Comparison of ENCODE assay signal across 10 cellular contexts in genomic region chr12:54390176-54390667, GRCh38. TPM values are rescaled to one million over a fixed set of nuclear protein-coding genes. Genes with fewer than 3 reads are reported as not detected.
DNase-seq lines count a peak whose midpoint lies in the region; ATAC-seq, FAIRE-seq and TF ChIP-seq lines count a peak whose summit lies in the region.
"Had no signal": no experiment of that assay in that cellular context is flagged by ENCODE, and none has a peak within 500 bp of the region (broad histone marks: within the 10 kb centered on the region; RNA-seq: fewer than 3 reads in every experiment).

No MANE protein-coding gene starts in this region.

- no peaks in the 10 kb centered on the region for H3K27me3 Mint-ChIP-seq in activated T-cell treated with anti-CD3 and anti-CD28 coated beads, Interleukin-2, amount 50 U/mL, for 24 hours

- H3K9ac ChIP-seq in kidney (ENCODE audit: low read length in 2 of 2), result no peak overlapping the region

- H3K4me3 ChIP-seq in right cardiac atrium (ENCODE audit: low read length) (no peak overlapping the region), kidney (ENCODE audit: low read length in 2 of 2) (no peak overlapping the region), spleen (peak overlapping the region in 4 of 8 donors; percentile 46 to 77 (median 49))

- no peak for TF ChIP-seq POLR2A in spleen (IDR thresholded peaks at IDR 0.05)

- peaks cover 34% of the 10 kb centered on the region for H3K4me1 Mint-ChIP-seq in activated T-cell treated with anti-CD3 and anti-CD28 coated beads, Interleukin-2, amount 50 U/mL, for 24 hours (ENCODE audit: low read depth)

- H3K4me3 Mint-ChIP-seq in activated T-cell treated with anti-CD3 and anti-CD28 coated beads, Interleukin-2, amount 50 U/mL, for 24 hours, result no peak overlapping the region

- H3K27me3 ChIP-seq in right cardiac atrium (ENCODE audit: control insufficient read depth, insufficient read depth), result no peaks in the 10 kb centered on the region
- H3K27me3 ChIP-seq in spleen (replicated peaks in 1 of 7), result peaks cover 0 to 16% (median 0%) of the 10 kb centered on the region in 7 donors

- H3K27ac ChIP-seq in right cardiac atrium (ENCODE audit: low read length) (no peak overlapping the region), VCaP (peak overlapping the region; percentile 95), kidney (ENCODE audit: low read depth in 2 of 2, low read length in 2 of 2) (no peak overlapping the region), spleen (peak overlapping the region in 4 of 8 donors; percentile 25 to 78 (median 59))

- H3K27ac Mint-ChIP-seq in activated T-cell treated with anti-CD3 and anti-CD28 coated beads, Interleukin-2, amount 50 U/mL, for 24 hours, result no peak overlapping the region

- no peaks in the 10 kb centered on the region for H3K9me3 Mint-ChIP-seq in activated T-cell treated with anti-CD3 and anti-CD28 coated beads, Interleukin-2, amount 50 U/mL, for 24 hours

- H3K4me1 ChIP-seq in right cardiac atrium (ENCODE audit: control insufficient read depth, insufficient read depth, low read length) (no peaks in the 10 kb centered on the region), kidney (ENCODE audit: control insufficient read depth in 1 of 2, insufficient read depth in 1 of 2, low read depth in 1 of 2, low read length in 2 of 2) (peaks cover 4 to 16% of the 10 kb centered on the region in 2 donors), spleen (peaks cover 2 to 94% (median 55%) of the 10 kb centered on the region in 6 donors)

- 71% methylated on average over 7 of the region's 7 CpGs for WGBS in right cardiac atrium
- WGBS in spleen, 5 donors, result 30 to 54% (median 48%) methylated on average over 7 of the region's 7 CpGs

- H3K36me3 ChIP-seq in kidney (ENCODE audit: control insufficient read depth in 1 of 2, insufficient read depth in 2 of 2, low read length in 2 of 2) (no peaks in the 10 kb centered on the region), spleen (peaks cover 0 to 9% (median 0%) of the 10 kb centered on the region in 6 donors)

- no peak for TF ChIP-seq CTCF in VCaP (conservative IDR thresholded peaks at IDR 0.05)
- no peak for TF ChIP-seq CTCF in kidney (IDR thresholded peaks at IDR 0.05; ENCODE audit: borderline replicate concordance, extremely low read depth, insufficient read depth)
- no peak for TF ChIP-seq CTCF in spleen (IDR thresholded peaks at IDR 0.05 in 8 of 11, conservative IDR thresholded peaks at IDR 0.05 in 3 of 11)

- H3K9me3 ChIP-seq in right cardiac atrium (ENCODE audit: control insufficient read depth, low read length) (no peaks in the 10 kb centered on the region), kidney (ENCODE audit: control insufficient read depth in 1 of 2, low read length in 2 of 2) (no peaks in the 10 kb centered on the region), spleen (no peaks in the 10 kb centered on the region)

- no peak for FAIRE-seq in kidney (lab: Jason Lieb, UNC)

- intact Hi-C loops in right cardiac atrium (cut with DNase I), result no loop called here
- intact Hi-C loops in left cardiac atrium (cut with DNase I), result no loop called here
- intact Hi-C loops in kidney (cut with DNase I), result no loop called here
- intact Hi-C loops in spleen (cut with DNase I; ENCODE audit: low total_unique reads), result no loop called here

- DNase-seq in right cardiac atrium, result peak in 1 of 3 donors; percentile 26
- DNase-seq in left cardiac atrium, result no peak
- peak; percentile 61 for DNase-seq in kidney
- DNase-seq in spleen, result no peak
- no peak for DNase-seq in activated T-cell treated with anti-CD3 and anti-CD28 coated beads, Interleukin-2, amount 50 U/mL, for 24 hours
- DNase-seq: T1000 had no signal

- ATAC-seq in right cardiac atrium (peak; percentile 2 to 7), left cardiac atrium (no peak), HG02884 (IDR thresholded peaks at IDR 0.05; ENCODE audit: unreplicated experiment) (no peak), HG03039 (IDR thresholded peaks at IDR 0.05; ENCODE audit: unreplicated experiment) (no peak)

- peaks cover 9% of the 10 kb centered on the region for H3K36me3 Mint-ChIP-seq in activated T-cell treated with anti-CD3 and anti-CD28 coated beads, Interleukin-2, amount 50 U/mL, for 24 hours (ENCODE audit: low read depth)

RNA-seq across cellular contexts. Expression of gene ZNF385A, which starts 5.7 kb away (rescaled TPM):
- 10 to 100 TPM in 1 of 4 donors, 1 to 10 TPM in 3; 6.5 to 17.0 (median 8.9) TPM for total RNA-seq in right cardiac atrium
- 6.0 TPM for polyA plus RNA-seq in right cardiac atrium
- 10 to 100 TPM; 20.4 to 24.2 TPM for total RNA-seq in left cardiac atrium
- total RNA-seq in kidney, result 16.6 TPM
- polyA plus RNA-seq in kidney (ENCODE audit: insufficient read depth, low read depth, low replicate concordance), result 10.2 TPM
- 10 to 100 TPM; 19.9 to 40.3 (median 27.2) TPM for total RNA-seq in spleen
- polyA plus RNA-seq in spleen, result 10 to 100 TPM in 2 of 3 donors, 1 to 10 TPM in 1; 7.4 to 12.5 (median 12.4) TPM

RNA-seq across cellular contexts. Expression of gene GPR84, which starts 25.9 kb away (rescaled TPM):
- under 1 TPM; 0.39 to 0.71 (median 0.46) TPM for total RNA-seq in right cardiac atrium
- polyA plus RNA-seq in right cardiac atrium, result 0.20 TPM
- under 1 TPM; 0.29 to 0.55 TPM for total RNA-seq in left cardiac atrium
- total RNA-seq in kidney, result 1.7 TPM
- not detected for polyA plus RNA-seq in kidney (ENCODE audit: insufficient read depth, low read depth, low replicate concordance)
- 10 to 100 TPM in 1 of 7 donors, 1 to 10 TPM in 5, under 1 TPM in 1; 0.97 to 12.5 (median 2.9) TPM for total RNA-seq in spleen
- under 1 TPM; 0.35 to 0.47 (median 0.39) TPM for polyA plus RNA-seq in spleen
- total RNA-seq: LHCN-M2 had no signal

RNA-seq across cellular contexts. Expression of gene ITGA5, which starts 28.8 kb away (rescaled TPM):
- total RNA-seq in right cardiac atrium (100 to 1,000 TPM in 1 of 4 donors, 10 to 100 TPM in 3; 57.0 to 141 (median 60.2) TPM), left cardiac atrium (100 to 1,000 TPM in 1 of 2 donors, 10 to 100 TPM in 1; 45.7 to 133 TPM), kidney (65.6 TPM), spleen (10 to 100 TPM; 20.8 to 44.9 (median 36.3) TPM)
- polyA plus RNA-seq in right cardiac atrium (49.3 TPM), kidney (ENCODE audit: insufficient read depth, low read depth, low replicate concordance) (11.4 TPM), spleen (1 to 10 TPM; 7.0 to 9.5 (median 9.1) TPM)

Comparison
In these comparisons a context has a peak if more than half of its experiments do, and no peak if none do; other contexts are left out.
1. ATAC-seq: peak in right cardiac atrium (2 of 2); none in left cardiac atrium (0 of 2), HG02884 (single experiment) and HG03039 (single experiment).